1 cellular context compared by ENCODE assay signal in the genomic region with DNA sequence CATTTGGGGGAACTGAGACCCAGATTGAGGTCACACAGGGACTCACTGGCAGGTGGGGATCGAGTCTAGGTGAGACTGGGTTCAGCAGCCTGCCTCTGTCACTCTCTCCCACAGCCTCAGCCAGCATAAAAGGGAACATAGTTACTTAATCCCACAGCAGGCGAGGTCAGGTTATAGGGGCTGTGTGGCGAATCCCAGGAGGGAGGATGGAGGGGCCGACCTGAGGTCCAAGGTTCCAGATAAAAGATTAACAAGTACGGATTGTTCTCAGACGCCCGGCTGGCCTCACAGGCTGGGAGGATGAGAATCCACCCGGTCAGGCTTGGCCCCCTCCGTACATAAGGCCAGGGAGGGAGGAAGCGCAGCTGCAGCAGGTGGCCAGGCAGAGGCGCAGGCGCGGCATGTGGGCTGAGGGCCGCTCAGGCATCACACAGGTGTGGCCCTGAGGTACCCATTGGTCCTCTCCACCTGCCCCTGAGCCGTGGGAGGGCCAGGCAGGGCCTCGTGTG.
TF ChIP-seq lines count a peak whose summit lies in the region.

No MANE protein-coding gene starts in this region.

TF ChIP-seq in HepG2, 621 proteins besides CTCF, POLR2A, EP300 and RAD21 (continued from another document and continues in another):
- TF ChIP-seq, protein P1, sequence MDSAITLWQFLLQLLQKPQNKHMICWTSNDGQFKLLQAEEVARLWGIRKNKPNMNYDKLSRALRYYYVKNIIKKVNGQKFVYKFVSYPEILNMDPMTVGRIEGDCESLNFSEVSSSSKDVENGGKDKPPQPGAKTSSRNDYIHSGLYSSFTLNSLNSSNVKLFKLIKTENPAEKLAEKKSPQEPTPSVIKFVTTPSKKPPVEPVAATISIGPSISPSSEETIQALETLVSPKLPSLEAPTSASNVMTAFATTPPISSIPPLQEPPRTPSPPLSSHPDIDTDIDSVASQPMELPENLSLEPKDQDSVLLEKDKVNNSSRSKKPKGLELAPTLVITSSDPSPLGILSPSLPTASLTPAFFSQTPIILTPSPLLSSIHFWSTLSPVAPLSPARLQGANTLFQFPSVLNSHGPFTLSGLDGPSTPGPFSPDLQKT (CRISPR knock-in tag; IDR thresholded peaks at IDR 0.05; ENCODE audit: borderline replicate concordance): no peak
- TF ChIP-seq, protein P2, sequence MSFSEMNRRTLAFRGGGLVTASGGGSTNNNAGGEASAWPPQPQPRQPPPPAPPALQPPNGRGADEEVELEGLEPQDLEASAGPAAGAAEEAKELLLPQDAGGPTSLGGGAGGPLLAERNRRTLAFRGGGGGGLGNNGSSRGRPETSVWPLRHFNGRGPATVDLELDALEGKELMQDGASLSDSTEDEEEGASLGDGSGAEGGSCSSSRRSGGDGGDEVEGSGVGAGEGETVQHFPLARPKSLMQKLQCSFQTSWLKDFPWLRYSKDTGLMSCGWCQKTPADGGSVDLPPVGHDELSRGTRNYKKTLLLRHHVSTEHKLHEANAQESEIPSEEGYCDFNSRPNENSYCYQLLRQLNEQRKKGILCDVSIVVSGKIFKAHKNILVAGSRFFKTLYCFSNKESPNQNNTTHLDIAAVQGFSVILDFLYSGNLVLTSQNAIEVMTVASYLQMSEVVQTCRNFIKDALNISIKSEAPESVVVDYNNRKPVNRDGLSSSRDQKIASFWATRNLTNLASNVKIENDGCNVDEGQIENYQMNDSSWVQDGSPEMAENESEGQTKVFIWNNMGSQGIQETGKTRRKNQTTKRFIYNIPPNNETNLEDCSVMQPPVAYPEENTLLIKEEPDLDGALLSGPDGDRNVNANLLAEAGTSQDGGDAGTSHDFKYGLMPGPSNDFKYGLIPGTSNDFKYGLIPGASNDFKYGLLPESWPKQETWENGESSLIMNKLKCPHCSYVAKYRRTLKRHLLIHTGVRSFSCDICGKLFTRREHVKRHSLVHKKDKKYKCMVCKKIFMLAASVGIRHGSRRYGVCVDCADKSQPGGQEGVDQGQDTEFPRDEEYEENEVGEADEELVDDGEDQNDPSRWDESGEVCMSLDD (CRISPR knock-in tag; IDR thresholded peaks at IDR 0.05; ENCODE audit: borderline replicate concordance): no peak
- TF ChIP-seq NCOR1 (IDR thresholded peaks at IDR 0.05; ENCODE audit: borderline replicate concordance, low read length) (peak; percentile 86; the same call in 1 of the 2 replicates), NRL (CRISPR knock-in tag; IDR thresholded peaks at IDR 0.05; ENCODE audit: borderline replicate concordance) (no peak), SRY (CRISPR knock-in tag; IDR thresholded peaks at IDR 0.05) (no peak), MAZ (IDR thresholded peaks at IDR 0.05; ENCODE audit: borderline replicate concordance, low read depth, low read length) (peak; percentile 45; the same call in 1 of the 2 replicates), MAZ (CRISPR knock-in tag; IDR thresholded peaks at IDR 0.05; ENCODE audit: low read depth) (peak; percentile 74; the same call in 1 of the 2 replicates), HNRNPH1 (optimal IDR thresholded peaks at IDR 0.05; ENCODE audit: low read depth, low read length) (peak; percentile 62), POLR2G (IDR thresholded peaks at IDR 0.05; ENCODE audit: low read depth, low read length) (0 out of 2 replicates have a peak, but pooled peaks have one; percentile 10), ZFX (CRISPR knock-in tag; IDR thresholded peaks at IDR 0.05; ENCODE audit: low read depth) (peak; percentile 73), ZBTB7A (CRISPR knock-in tag; IDR thresholded peaks at IDR 0.05) (no peak), ZBTB7B (CRISPR knock-in tag; IDR thresholded peaks at IDR 0.05) (peak; percentile 78; the same call in 1 of the 2 replicates), ZNF331 (CRISPR knock-in tag; IDR thresholded peaks at IDR 0.05) (peak; percentile 98), TMF1 (CRISPR knock-in tag; IDR thresholded peaks at IDR 0.05; ENCODE audit: low read depth) (no peak), KLF12 (CRISPR knock-in tag; IDR thresholded peaks at IDR 0.05; ENCODE audit: borderline replicate concordance) (no peak), ZSCAN29 (CRISPR knock-in tag; conservative IDR thresholded peaks at IDR 0.05) (peak; percentile 55; the same call in 1 of the 2 replicates), ZNF883 (CRISPR knock-in tag; IDR thresholded peaks at IDR 0.05; ENCODE audit: not compliant biosample characterization) (no peak), ZNF224 (CRISPR knock-in tag; IDR thresholded peaks at IDR 0.05) (no peak), MEF2D (CRISPR knock-in tag; IDR thresholded peaks at IDR 0.05) (peak; percentile 49), CBX1 (IDR thresholded peaks at IDR 0.05; ENCODE audit: low read depth) (no peak), EHMT2 (IDR thresholded peaks at IDR 0.05; ENCODE audit: borderline replicate concordance, low read depth, low read length) (no peak), MED1 (CRISPR knock-in tag; IDR thresholded peaks at IDR 0.05) (peak; percentile 49), MTA1 (CRISPR knock-in tag; IDR thresholded peaks at IDR 0.05; ENCODE audit: borderline replicate concordance) (peak; percentile 83), MTF2 (CRISPR knock-in tag; IDR thresholded peaks at IDR 0.05; ENCODE audit: borderline replicate concordance) (no peak), ZNF816 (CRISPR knock-in tag; IDR thresholded peaks at IDR 0.05; ENCODE audit: borderline replicate concordance) (no peak), SP5 (CRISPR knock-in tag; IDR thresholded peaks at IDR 0.05; ENCODE audit: borderline replicate concordance, low read depth) (peak; percentile 58), TOE1 (CRISPR knock-in tag; IDR thresholded peaks at IDR 0.05) (no peak), HNRNPUL1 (IDR thresholded peaks at IDR 0.05; ENCODE audit: low read depth, low read length) (no peak), ISX (CRISPR knock-in tag; conservative IDR thresholded peaks at IDR 0.05) (no peak), BHLHE40 (IDR thresholded peaks at IDR 0.05; ENCODE audit: low read length) (0 out of 2 replicates have a peak, but pooled peaks have one; percentile 25)
- TF ChIP-seq, protein P3, sequence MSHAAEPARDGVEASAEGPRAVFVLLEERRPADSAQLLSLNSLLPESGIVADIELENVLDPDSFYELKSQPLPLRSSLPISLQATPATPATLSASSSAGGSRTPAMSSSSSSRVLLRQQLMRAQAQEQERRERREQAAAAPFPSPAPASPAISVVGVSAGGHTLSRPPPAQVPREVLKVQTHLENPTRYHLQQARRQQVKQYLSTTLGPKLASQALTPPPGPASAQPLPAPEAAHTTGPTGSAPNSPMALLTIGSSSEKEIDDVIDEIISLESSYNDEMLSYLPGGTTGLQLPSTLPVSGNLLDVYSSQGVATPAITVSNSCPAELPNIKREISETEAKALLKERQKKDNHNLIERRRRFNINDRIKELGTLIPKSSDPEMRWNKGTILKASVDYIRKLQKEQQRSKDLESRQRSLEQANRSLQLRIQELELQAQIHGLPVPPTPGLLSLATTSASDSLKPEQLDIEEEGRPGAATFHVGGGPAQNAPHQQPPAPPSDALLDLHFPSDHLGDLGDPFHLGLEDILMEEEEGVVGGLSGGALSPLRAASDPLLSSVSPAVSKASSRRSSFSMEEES (CRISPR knock-in tag; IDR thresholded peaks at IDR 0.05): no peak
- TF ChIP-seq, protein P4, sequence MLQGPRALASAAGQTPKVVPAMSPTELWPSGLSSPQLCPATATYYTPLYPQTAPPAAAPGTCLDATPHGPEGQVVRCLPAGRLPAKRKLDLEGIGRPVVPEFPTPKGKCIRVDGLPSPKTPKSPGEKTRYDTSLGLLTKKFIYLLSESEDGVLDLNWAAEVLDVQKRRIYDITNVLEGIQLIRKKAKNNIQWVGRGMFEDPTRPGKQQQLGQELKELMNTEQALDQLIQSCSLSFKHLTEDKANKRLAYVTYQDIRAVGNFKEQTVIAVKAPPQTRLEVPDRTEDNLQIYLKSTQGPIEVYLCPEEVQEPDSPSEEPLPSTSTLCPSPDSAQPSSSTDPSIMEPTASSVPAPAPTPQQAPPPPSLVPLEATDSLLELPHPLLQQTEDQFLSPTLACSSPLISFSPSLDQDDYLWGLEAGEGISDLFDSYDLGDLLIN (CRISPR knock-in tag; IDR thresholded peaks at IDR 0.05; ENCODE audit: borderline replicate concordance): no peak
- TF ChIP-seq, protein P5, sequence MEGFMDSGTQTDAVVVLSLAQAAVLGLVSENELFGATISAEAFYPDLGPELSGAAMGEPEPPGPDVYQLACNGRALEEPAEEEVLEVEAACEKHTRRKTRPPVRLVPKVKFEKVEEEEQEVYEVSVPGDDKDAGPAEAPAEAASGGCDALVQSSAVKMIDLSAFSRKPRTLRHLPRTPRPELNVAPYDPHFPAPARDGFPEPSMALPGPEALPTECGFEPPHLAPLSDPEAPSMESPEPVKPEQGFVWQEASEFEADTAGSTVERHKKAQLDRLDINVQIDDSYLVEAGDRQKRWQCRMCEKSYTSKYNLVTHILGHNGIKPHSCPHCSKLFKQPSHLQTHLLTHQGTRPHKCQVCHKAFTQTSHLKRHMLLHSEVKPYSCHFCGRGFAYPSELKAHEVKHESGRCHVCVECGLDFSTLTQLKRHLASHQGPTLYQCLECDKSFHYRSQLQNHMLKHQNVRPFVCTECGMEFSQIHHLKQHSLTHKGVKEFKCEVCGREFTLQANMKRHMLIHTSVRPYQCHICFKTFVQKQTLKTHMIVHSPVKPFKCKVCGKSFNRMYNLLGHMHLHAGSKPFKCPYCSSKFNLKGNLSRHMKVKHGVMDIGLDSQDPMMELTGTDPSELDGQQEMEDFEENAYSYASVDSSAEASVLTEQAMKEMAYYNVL (CRISPR knock-in tag; IDR thresholded peaks at IDR 0.05; ENCODE audit: borderline replicate concordance): no peak
- TF ChIP-seq, protein P6, sequence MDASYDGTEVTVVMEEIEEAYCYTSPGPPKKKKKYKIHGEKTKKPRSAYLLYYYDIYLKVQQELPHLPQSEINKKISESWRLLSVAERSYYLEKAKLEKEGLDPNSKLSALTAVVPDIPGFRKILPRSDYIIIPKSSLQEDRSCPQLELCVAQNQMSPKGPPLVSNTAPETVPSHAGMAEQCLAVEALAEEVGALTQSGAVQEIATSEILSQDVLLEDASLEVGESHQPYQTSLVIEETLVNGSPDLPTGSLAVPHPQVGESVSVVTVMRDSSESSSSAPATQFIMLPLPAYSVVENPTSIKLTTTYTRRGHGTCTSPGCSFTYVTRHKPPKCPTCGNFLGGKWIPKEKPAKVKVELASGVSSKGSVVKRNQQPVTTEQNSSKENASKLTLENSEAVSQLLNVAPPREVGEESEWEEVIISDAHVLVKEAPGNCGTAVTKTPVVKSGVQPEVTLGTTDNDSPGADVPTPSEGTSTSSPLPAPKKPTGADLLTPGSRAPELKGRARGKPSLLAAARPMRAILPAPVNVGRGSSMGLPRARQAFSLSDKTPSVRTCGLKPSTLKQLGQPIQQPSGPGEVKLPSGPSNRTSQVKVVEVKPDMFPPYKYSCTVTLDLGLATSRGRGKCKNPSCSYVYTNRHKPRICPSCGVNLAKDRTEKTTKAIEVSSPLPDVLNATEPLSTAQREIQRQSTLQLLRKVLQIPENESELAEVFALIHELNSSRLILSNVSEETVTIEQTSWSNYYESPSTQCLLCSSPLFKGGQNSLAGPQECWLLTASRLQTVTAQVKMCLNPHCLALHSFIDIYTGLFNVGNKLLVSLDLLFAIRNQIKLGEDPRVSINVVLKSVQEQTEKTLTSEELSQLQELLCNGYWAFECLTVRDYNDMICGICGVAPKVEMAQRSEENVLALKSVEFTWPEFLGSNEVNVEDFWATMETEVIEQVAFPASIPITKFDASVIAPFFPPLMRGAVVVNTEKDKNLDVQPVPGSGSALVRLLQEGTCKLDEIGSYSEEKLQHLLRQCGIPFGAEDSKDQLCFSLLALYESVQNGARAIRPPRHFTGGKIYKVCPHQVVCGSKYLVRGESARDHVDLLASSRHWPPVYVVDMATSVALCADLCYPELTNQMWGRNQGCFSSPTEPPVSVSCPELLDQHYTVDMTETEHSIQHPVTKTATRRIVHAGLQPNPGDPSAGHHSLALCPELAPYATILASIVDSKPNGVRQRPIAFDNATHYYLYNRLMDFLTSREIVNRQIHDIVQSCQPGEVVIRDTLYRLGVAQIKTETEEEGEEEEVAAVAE (CRISPR knock-in tag; IDR thresholded peaks at IDR 0.05; ENCODE audit: borderline replicate concordance): no peak
- TF ChIP-seq, protein P7, sequence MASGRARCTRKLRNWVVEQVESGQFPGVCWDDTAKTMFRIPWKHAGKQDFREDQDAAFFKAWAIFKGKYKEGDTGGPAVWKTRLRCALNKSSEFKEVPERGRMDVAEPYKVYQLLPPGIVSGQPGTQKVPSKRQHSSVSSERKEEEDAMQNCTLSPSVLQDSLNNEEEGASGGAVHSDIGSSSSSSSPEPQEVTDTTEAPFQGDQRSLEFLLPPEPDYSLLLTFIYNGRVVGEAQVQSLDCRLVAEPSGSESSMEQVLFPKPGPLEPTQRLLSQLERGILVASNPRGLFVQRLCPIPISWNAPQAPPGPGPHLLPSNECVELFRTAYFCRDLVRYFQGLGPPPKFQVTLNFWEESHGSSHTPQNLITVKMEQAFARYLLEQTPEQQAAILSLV (CRISPR knock-in tag; IDR thresholded peaks at IDR 0.05; ENCODE audit: borderline replicate concordance): no peak
- TF ChIP-seq, protein P8, sequence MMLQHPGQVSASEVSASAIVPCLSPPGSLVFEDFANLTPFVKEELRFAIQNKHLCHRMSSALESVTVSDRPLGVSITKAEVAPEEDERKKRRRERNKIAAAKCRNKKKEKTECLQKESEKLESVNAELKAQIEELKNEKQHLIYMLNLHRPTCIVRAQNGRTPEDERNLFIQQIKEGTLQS (CRISPR knock-in tag; IDR thresholded peaks at IDR 0.05): no peak
- TF ChIP-seq, protein P9, sequence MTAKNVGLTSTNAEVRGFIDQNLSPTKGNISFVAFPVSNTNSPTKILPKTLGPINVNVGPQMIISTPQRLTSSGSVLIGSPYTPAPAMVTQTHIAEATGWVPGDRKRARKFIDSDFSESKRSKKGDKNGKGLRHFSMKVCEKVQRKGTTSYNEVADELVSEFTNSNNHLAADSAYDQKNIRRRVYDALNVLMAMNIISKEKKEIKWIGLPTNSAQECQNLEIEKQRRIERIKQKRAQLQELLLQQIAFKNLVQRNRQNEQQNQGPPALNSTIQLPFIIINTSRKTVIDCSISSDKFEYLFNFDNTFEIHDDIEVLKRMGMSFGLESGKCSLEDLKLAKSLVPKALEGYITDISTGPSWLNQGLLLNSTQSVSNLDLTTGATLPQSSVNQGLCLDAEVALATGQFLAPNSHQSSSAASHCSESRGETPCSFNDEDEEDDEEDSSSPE (CRISPR knock-in tag; IDR thresholded peaks at IDR 0.05): 0 out of 2 replicates have a peak, but pooled peaks have one; percentile 21
- TF ChIP-seq, protein P10, sequence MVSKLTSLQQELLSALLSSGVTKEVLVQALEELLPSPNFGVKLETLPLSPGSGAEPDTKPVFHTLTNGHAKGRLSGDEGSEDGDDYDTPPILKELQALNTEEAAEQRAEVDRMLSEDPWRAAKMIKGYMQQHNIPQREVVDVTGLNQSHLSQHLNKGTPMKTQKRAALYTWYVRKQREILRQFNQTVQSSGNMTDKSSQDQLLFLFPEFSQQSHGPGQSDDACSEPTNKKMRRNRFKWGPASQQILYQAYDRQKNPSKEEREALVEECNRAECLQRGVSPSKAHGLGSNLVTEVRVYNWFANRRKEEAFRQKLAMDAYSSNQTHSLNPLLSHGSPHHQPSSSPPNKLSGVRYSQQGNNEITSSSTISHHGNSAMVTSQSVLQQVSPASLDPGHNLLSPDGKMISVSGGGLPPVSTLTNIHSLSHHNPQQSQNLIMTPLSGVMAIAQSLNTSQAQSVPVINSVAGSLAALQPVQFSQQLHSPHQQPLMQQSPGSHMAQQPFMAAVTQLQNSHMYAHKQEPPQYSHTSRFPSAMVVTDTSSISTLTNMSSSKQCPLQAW (CRISPR knock-in tag; IDR thresholded peaks at IDR 0.05): peak; percentile 96
